ENCODE assay signal across 18 cellular contexts in genomic region chr16:2208308-2208707, GRCh38. TPM values are rescaled to one million over a fixed set of nuclear protein-coding genes. Genes with fewer than 3 reads are reported as not detected.
DNase-seq lines count a peak whose midpoint lies in the region; TF ChIP-seq lines count a peak whose summit lies in the region.
"Had no signal": no experiment of that assay in that cellular context is flagged by ENCODE, and none has a peak within 500 bp of the region (broad histone marks: within the 10 kb centered on the region; RNA-seq: fewer than 3 reads in every experiment).

No MANE protein-coding gene starts in this region.

- peak; percentile 52 for DNase-seq in DMS 273 (lab: John Stamatoyannopoulos, UW; ENCODE audit: unreplicated experiment)
- DNase-seq in DMS 273 treated with DMSO at 0.1 percent for 48 hours (lab: John Stamatoyannopoulos, UW) = no peak
- DNase-seq in activated CD4-positive, alpha-beta T cell treated with anti-CD3 and anti-CD28 coated beads, Interleukin-2, amount 10 ng/mL, durations not matched to agents 24 days and 14 days = peak; percentile 62
- no peak for DNase-seq in activated CD4-positive, alpha-beta T cell treated with anti-CD3 and anti-CD28 coated beads, Interleukin-2, amount 50 U/mL, for 1 hour
- DNase-seq in SHP77 (lab: John Stamatoyannopoulos, UW) = peak; percentile 52 to 71
- peak; percentile 83 for DNase-seq in osteocyte (ENCODE audit: extremely low spot score, unreplicated experiment)
- no peak for DNase-seq in T-helper 1 cell
- no peak for DNase-seq in activated gamma-delta T cell treated with Interleukin-2 at 50 U/mL for 16 hours
- DNase-seq: 8988T; CD8-positive, alpha-beta memory T cell; GF-D8; GOT3; HFFc6; KBM-7; MV-4-11; NCI-H526; RPMI8226 had no signal

- peaks cover 32% of the 10 kb centered on the region for H3K36me3 Mint-ChIP-seq in activated CD4-positive, alpha-beta T cell treated with anti-CD3 and anti-CD28 coated beads, Interleukin-2, amount 10 ng/mL, durations not matched to agents 24 days and 14 days (ENCODE audit: low read depth)
- H3K36me3 Mint-ChIP-seq in osteocyte (ENCODE audit: unreplicated experiment) = peaks cover 9% of the 10 kb centered on the region

- no peak overlapping the region for H3K27ac Mint-ChIP-seq in activated CD4-positive, alpha-beta T cell treated with anti-CD3 and anti-CD28 coated beads, Interleukin-2, amount 10 ng/mL, durations not matched to agents 24 days and 14 days
- H3K27ac Mint-ChIP-seq in osteocyte (ENCODE audit: unreplicated experiment) = no peak overlapping the region
- H3K27ac Mint-ChIP-seq: HFFc6 had no signal

- no peaks in the 10 kb centered on the region for H3K27me3 Mint-ChIP-seq in activated CD4-positive, alpha-beta T cell treated with anti-CD3 and anti-CD28 coated beads, Interleukin-2, amount 10 ng/mL, durations not matched to agents 24 days and 14 days
- H3K27me3 Mint-ChIP-seq in osteocyte (ENCODE audit: unreplicated experiment) = no peaks in the 10 kb centered on the region
- H3K27me3 Mint-ChIP-seq: CD8-positive, alpha-beta memory T cell had no signal

- H3K9me3 Mint-ChIP-seq in activated CD4-positive, alpha-beta T cell treated with anti-CD3 and anti-CD28 coated beads, Interleukin-2, amount 10 ng/mL, durations not matched to agents 24 days and 14 days = no peaks in the 10 kb centered on the region
- no peaks in the 10 kb centered on the region for H3K9me3 Mint-ChIP-seq in osteocyte (ENCODE audit: unreplicated experiment)
- H3K9me3 Mint-ChIP-seq: CD8-positive, alpha-beta memory T cell; HFFc6 had no signal

- H3K4me3 Mint-ChIP-seq in activated CD4-positive, alpha-beta T cell treated with anti-CD3 and anti-CD28 coated beads, Interleukin-2, amount 10 ng/mL, durations not matched to agents 24 days and 14 days = no peak overlapping the region
- H3K4me3 Mint-ChIP-seq in osteocyte (ENCODE audit: unreplicated experiment) = no peak overlapping the region
- H3K4me3 Mint-ChIP-seq: HFFc6 had no signal

- H3K4me1 Mint-ChIP-seq in activated CD4-positive, alpha-beta T cell treated with anti-CD3 and anti-CD28 coated beads, Interleukin-2, amount 10 ng/mL, durations not matched to agents 24 days and 14 days = peaks cover 26% of the 10 kb centered on the region
- peaks cover 36% of the 10 kb centered on the region for H3K4me1 Mint-ChIP-seq in osteocyte (ENCODE audit: unreplicated experiment)

- intact Hi-C loops in activated CD4-positive, alpha-beta T cell treated with anti-CD3 and anti-CD28 coated beads, Interleukin-2, amount 10 ng/mL, durations not matched to agents 24 days and 14 days (cut with micrococcal nuclease) = no loop called here

- TF ChIP-seq CTCF in osteocyte (IDR thresholded peaks at IDR 0.05) = no peak

RNA-seq across cellular contexts. Expression of gene BRICD5, which starts 2.4 kb away (rescaled TPM):
- 22.2 and 23.1 TPM in 2 replicates for total RNA-seq in activated CD4-positive, alpha-beta T cell treated with anti-CD3 and anti-CD28 coated beads, Interleukin-2, amount 10 ng/mL, durations not matched to agents 24 days and 14 days
- total RNA-seq in osteocyte = 6.6 and 10.1 TPM in 2 replicates

RNA-seq across cellular contexts. Expression of gene MLST8, which starts 3.1 kb away (rescaled TPM):
- 65.2 and 70.3 TPM in 2 replicates for total RNA-seq in activated CD4-positive, alpha-beta T cell treated with anti-CD3 and anti-CD28 coated beads, Interleukin-2, amount 10 ng/mL, durations not matched to agents 24 days and 14 days
- 57.6 and 60.2 TPM in 2 replicates for total RNA-seq in osteocyte

RNA-seq across cellular contexts. Expression of gene PGP, which starts 6.3 kb away (rescaled TPM):
- 38.7 and 38.9 TPM in 2 replicates for total RNA-seq in activated CD4-positive, alpha-beta T cell treated with anti-CD3 and anti-CD28 coated beads, Interleukin-2, amount 10 ng/mL, durations not matched to agents 24 days and 14 days
- total RNA-seq in osteocyte = 14.1 and 15.0 TPM in 2 replicates

RNA-seq across cellular contexts. Expression of gene CASKIN1, which starts 11.9 kb away (rescaled TPM):
- 2.2 and 2.3 TPM in 2 replicates for total RNA-seq in activated CD4-positive, alpha-beta T cell treated with anti-CD3 and anti-CD28 coated beads, Interleukin-2, amount 10 ng/mL, durations not matched to agents 24 days and 14 days
- 2.4 and 3.7 TPM in 2 replicates for total RNA-seq in osteocyte
- total RNA-seq: Daoy had no signal

RNA-seq across cellular contexts. Expression of gene E4F1, which starts 15.1 kb away (rescaled TPM):
- total RNA-seq in activated CD4-positive, alpha-beta T cell treated with anti-CD3 and anti-CD28 coated beads, Interleukin-2, amount 10 ng/mL, durations not matched to agents 24 days and 14 days = 33.4 and 34.7 TPM in 2 replicates
- total RNA-seq in osteocyte = 24.3 and 26.9 TPM in 2 replicates

Comparison
In these comparisons a context has a peak if more than half of its experiments do, and no peak if none do; other contexts are left out.
1. DNase-seq: peak in DMS 273 (single experiment), activated CD4-positive, alpha-beta T cell treated with anti-CD3 and anti-CD28 coated beads, Interleukin-2, amount 10 ng/mL, durations not matched to agents 24 days and 14 days (single experiment), SHP77 (2 of 2) and osteocyte (single experiment); none in DMS 273 treated with DMSO at 0.1 percent for 48 hours (single experiment), activated CD4-positive, alpha-beta T cell treated with anti-CD3 and anti-CD28 coated beads, Interleukin-2, amount 50 U/mL, for 1 hour (single experiment), T-helper 1 cell (0 of 5) and activated gamma-delta T cell treated with Interleukin-2 at 50 U/mL for 16 hours (single experiment).